Comparison of ENCODE assay signal across 8 cellular contexts in genomic region chr6:155174576-155175174, GRCh38.
A peak's percentile ranks its signal among the peaks of the same experiment; 100 is the strongest.
DNase-seq lines count a peak whose midpoint lies in the region; ATAC-seq and TF ChIP-seq lines count a peak whose summit lies in the region.

No MANE protein-coding gene starts in this region.

- H3K27ac Mint-ChIP-seq in activated naive CD8-positive, alpha-beta T cell treated with anti-CD3 and anti-CD28 coated beads, Interleukin-2, amount 50 U/mL, for 24 hours, result peak overlapping the region; percentile 83

- in situ Hi-C loops in ACHN (cut with HindIII; ENCODE audit: low pct_ligation_motif_present, low pct_unique_long_range_greater_than_20kb, low sequenced_read_pairs), result no loop called here

- H3K4me3 Mint-ChIP-seq in activated naive CD8-positive, alpha-beta T cell treated with anti-CD3 and anti-CD28 coated beads, Interleukin-2, amount 50 U/mL, for 24 hours, result no peak overlapping the region

- H3K27me3 ChIP-seq in left ventricle myocardium inferior (ENCODE audit: low read depth), result no peaks in the 10 kb centered on the region
- H3K27me3 ChIP-seq in sigmoid colon, result no peaks in the 10 kb centered on the region

- peaks cover 49% of the 10 kb centered on the region for H3K4me1 Mint-ChIP-seq in activated naive CD8-positive, alpha-beta T cell treated with anti-CD3 and anti-CD28 coated beads, Interleukin-2, amount 50 U/mL, for 24 hours

- WGBS in sigmoid colon, 2 donors, result 19 to 43% methylated on average over 11 of the region's 11 CpGs

- no peaks in the 10 kb centered on the region for H3K9me3 Mint-ChIP-seq in activated naive CD8-positive, alpha-beta T cell treated with anti-CD3 and anti-CD28 coated beads, Interleukin-2, amount 50 U/mL, for 24 hours

- H3K4me3 ChIP-seq in left ventricle myocardium inferior, result no peak overlapping the region
- H3K4me3 ChIP-seq in sigmoid colon, result no peak overlapping the region

- peaks cover 10% of the 10 kb centered on the region for H3K36me3 Mint-ChIP-seq in activated naive CD8-positive, alpha-beta T cell treated with anti-CD3 and anti-CD28 coated beads, Interleukin-2, amount 50 U/mL, for 24 hours (ENCODE audit: low read depth)

- no peak for TF ChIP-seq EP300 in sigmoid colon (IDR thresholded peaks at IDR 0.05)

- H3K36me3 ChIP-seq in left ventricle myocardium inferior, result no peaks in the 10 kb centered on the region
- H3K36me3 ChIP-seq in sigmoid colon, result no peaks in the 10 kb centered on the region

- ATAC-seq in GM18517 (IDR thresholded peaks at IDR 0.05; ENCODE audit: unreplicated experiment) (peak; percentile 49), HG02943 (IDR thresholded peaks at IDR 0.05; ENCODE audit: low read depth, unreplicated experiment) (peak; percentile 61)
- ATAC-seq in activated naive CD8-positive, alpha-beta T cell treated with anti-CD3 and anti-CD28 coated beads, Interleukin-2, amount 50 U/mL, for 24 hours, result peak; percentile 37

- H3K9me3 ChIP-seq in left ventricle myocardium inferior (replicated peaks) (no peaks in the 10 kb centered on the region), sigmoid colon (no peaks in the 10 kb centered on the region)

- H3K27me3 Mint-ChIP-seq in activated naive CD8-positive, alpha-beta T cell treated with anti-CD3 and anti-CD28 coated beads, Interleukin-2, amount 50 U/mL, for 24 hours, result no peaks in the 10 kb centered on the region

- no peak overlapping the region for H3K27ac ChIP-seq in left ventricle myocardium inferior (replicated peaks)
- peak overlapping the region in 1 of 4 donors; percentile 46 for H3K27ac ChIP-seq in sigmoid colon

- intact Hi-C loops in left ventricle myocardium inferior (cut with micrococcal nuclease) (loop anchor here (5.0 kb wide), 1 partner anchor 247 kb away; no protein-coding TSS in a partner anchor), sigmoid colon (cut with DNase I) (loop anchor here (2.0 to 10.0 kb wide), 4 partner anchors 143 to 498 kb away; partner anchors contain the start of gene SCAF8)

- DNase-seq in ACHN (peak; percentile 71), NCI-H1417 treated with DMSO at 0.1 percent for 48 hours (lab: John Stamatoyannopoulos, UW) (peak; percentile 99), SKM-1 treated with dmso at 0.1 percent for 144 hours (lab: John Stamatoyannopoulos, UW; ENCODE audit: unreplicated experiment) (peak; percentile 78), left ventricle myocardium inferior (no peak), sigmoid colon (peak; percentile 69)
- DNase-seq in activated naive CD8-positive, alpha-beta T cell treated with anti-CD3 and anti-CD28 coated beads, Interleukin-2, amount 50 U/mL, for 24 hours, result peak; percentile 55

- H3K4me1 ChIP-seq in left ventricle myocardium inferior (peaks cover 15% of the 10 kb centered on the region), sigmoid colon (peaks cover 0 to 28% (median 21%) of the 10 kb centered on the region in 4 donors)

- TF ChIP-seq POLR2A in sigmoid colon (IDR thresholded peaks at IDR 0.05), result no peak

- peak; percentile 65 for TF ChIP-seq CTCF in left ventricle myocardium inferior (IDR thresholded peaks at IDR 0.05; ENCODE audit: borderline replicate concordance)
- peak; percentile 34 to 65 (median 54) for TF ChIP-seq CTCF in sigmoid colon (IDR thresholded peaks at IDR 0.05)
